Comparison of ENCODE assay signal across 32 cellular contexts in genomic region chr9:116417464-116417863, GRCh38.
DNase-seq lines count a peak whose midpoint lies in the region; ATAC-seq and TF ChIP-seq lines count a peak whose summit lies in the region.
"Had no signal": no experiment of that assay in that cellular context is flagged by ENCODE, and none has a peak within 500 bp of the region (broad histone marks: within the 10 kb centered on the region; RNA-seq: fewer than 3 reads in every experiment).

No MANE protein-coding gene starts in this region.

- CTCF ChIA-PET in HEK293 (lab: Yijun Ruan, JAX): interaction anchor here (0.9 kb wide), 1 partner anchor 74 kb away, joined by 3 read pairs; no protein-coding TSS in a partner anchor

- WGBS in ovary, 3 donors: 87 to 88% (median 87%) methylated on average over 2 of the region's 2 CpGs

- no peaks in the 10 kb centered on the region for H3K9me3 ChIP-seq in HEK293 (ENCODE audit: control insufficient read depth, insufficient read depth, low read depth, low read length)
- no peaks in the 10 kb centered on the region for H3K9me3 ChIP-seq in adipocyte (ENCODE audit: control insufficient read depth, low read length)
- H3K9me3 ChIP-seq in ovary: no peaks in the 10 kb centered on the region
- H3K9me3 ChIP-seq: BLaER1, Caco-2, HAP-1, SJSA1, testis had no signal

- H3K27me3 ChIP-seq in adipocyte (replicated peaks; ENCODE audit: control insufficient read depth, insufficient read depth, low read length) (no peaks in the 10 kb centered on the region), ovary (no peaks in the 10 kb centered on the region)
- H3K27me3 ChIP-seq: BLaER1, SJSA1, testis had no signal

- no peak for TF ChIP-seq CTCF in HEK293 (tag by site-specific recombination; IDR thresholded peaks at IDR 0.05)
- TF ChIP-seq CTCF in ovary (IDR thresholded peaks at IDR 0.05): no peak

- DNase-seq in adipocyte (ENCODE audit: low read depth): peak; percentile 40
- peak; percentile 21 for DNase-seq in foreskin melanocyte
- DNase-seq in non-pigmented ciliary epithelial cell (ENCODE audit: low read depth): peak; percentile 8
- DNase-seq in NCI-H1092 treated with DMSO at 0.1 percent for 48 hours (lab: John Stamatoyannopoulos, UW): no peak
- DNase-seq in ovary: no peak
- DNase-seq: activated CD4-positive, alpha-beta T cell treated with anti-CD3 and anti-CD28 coated beads, Interleukin-2, amount 50 U/mL, for 4 hours; activated T-cell treated with anti-CD3 and anti-CD28 coated beads, Interleukin-2, amount 50 U/mL, for 72 hours; Caco-2; central memory CD4-positive, alpha-beta T cell; cortex of kidney; DMS79; effector memory CD4-positive, alpha-beta T cell; erythroblast; Kasumi-1; MV-4-11; NCI-H146; NCI-H2107; NCI-H446 treated with DMSO at 0.1 percent for 48 hours; NCI-H774; right cardiac atrium; stimulated activated CD4-positive, alpha-beta T cell treated with anti-CD3 and anti-CD28 coated beads, Interleukin-1b, Interleukin-23, amount 100 ng/mL, for 48 hours; T-cell; testis had no signal

- no peak for TF ChIP-seq EP300 in ovary (IDR thresholded peaks at IDR 0.05)

- no peak overlapping the region for H3K27ac ChIP-seq in HEK293 (ENCODE audit: extremely low read depth, low read depth, low read length)
- no peak overlapping the region for H3K27ac ChIP-seq in ovary
- H3K27ac ChIP-seq: BLaER1, parathyroid adenoma, SJSA1, testis had no signal

- H3K4me1 ChIP-seq in HEK293 (ENCODE audit: control insufficient read depth, insufficient read depth, low read length): no peaks in the 10 kb centered on the region
- H3K4me1 ChIP-seq in adipocyte (ENCODE audit: control insufficient read depth, insufficient read depth, low read length): no peaks in the 10 kb centered on the region
- no peaks in the 10 kb centered on the region for H3K4me1 ChIP-seq in ovary (ENCODE audit: insufficient read depth)
- H3K4me1 ChIP-seq: BLaER1, HAP-1, parathyroid adenoma, testis had no signal

- no peak overlapping the region for H3K4me3 ChIP-seq in HEK293 (ENCODE audit: low read depth, low read length)
- no peak overlapping the region for H3K4me3 ChIP-seq in adipocyte (ENCODE audit: low read length)
- no peak overlapping the region for H3K4me3 ChIP-seq in ovary
- H3K4me3 ChIP-seq: BLaER1, HAP-1, SJSA1, testis had no signal

- TF ChIP-seq POLR2A in ovary (IDR thresholded peaks at IDR 0.05): no peak

- intact Hi-C loops in ovary (cut with DNase I): no loop called here

- no peak overlapping the region for H3K9ac ChIP-seq in adipocyte (ENCODE audit: low read length)
- H3K9ac ChIP-seq: BLaER1, parathyroid adenoma had no signal

- POLR2A ChIA-PET in HEK293 (lab: Yijun Ruan, JAX): no interaction called here

- ATAC-seq in HG03565 (IDR thresholded peaks at IDR 0.05; ENCODE audit: unreplicated experiment): no peak
- no peak for ATAC-seq in GM21367 (IDR thresholded peaks at IDR 0.05; ENCODE audit: unreplicated experiment)
- ATAC-seq: activated T-cell treated with anti-CD3 and anti-CD28 coated beads, Interleukin-2, amount 50 U/mL, for 72 hours; HepG2; left lobe of liver; right cardiac atrium; T-cell had no signal

- no peaks in the 10 kb centered on the region for H3K36me3 ChIP-seq in HEK293 (ENCODE audit: control insufficient read depth in 2 of 2, insufficient read depth in 1 of 2, low read length in 2 of 2)
- H3K36me3 ChIP-seq in adipocyte (ENCODE audit: control insufficient read depth, insufficient read depth, low read length, severe bottlenecking): no peaks in the 10 kb centered on the region
- no peaks in the 10 kb centered on the region for H3K36me3 ChIP-seq in ovary
- H3K36me3 ChIP-seq: BLaER1, HAP-1, SJSA1 had no signal

TF ChIP-seq in HEK293, 187 proteins besides CTCF, POLR2A, EP300 and RAD21:
- TF ChIP-seq ATF2 (tag by site-specific recombination; IDR thresholded peaks at IDR 0.05; ENCODE audit: low read depth) (peak; percentile 40; the same call in 1 of the 2 replicates), ZBTB20 (tag by site-specific recombination; IDR thresholded peaks at IDR 0.05) (peak; percentile 26), ZNF24 (tag by site-specific recombination; IDR thresholded peaks at IDR 0.05) (no peak)
TF ChIP-seq in HEK293: peak in this region for 2.

Comparison
In these comparisons a context has a peak if more than half of its experiments do, and no peak if none do; other contexts are left out.
1. DNase-seq: peak in adipocyte (single experiment), foreskin melanocyte (single experiment) and non-pigmented ciliary epithelial cell (single experiment); none in NCI-H1092 treated with DMSO at 0.1 percent for 48 hours (single experiment) and ovary (0 of 5).